21 cellular contexts compared by ENCODE assay signal in the genomic region with DNA sequence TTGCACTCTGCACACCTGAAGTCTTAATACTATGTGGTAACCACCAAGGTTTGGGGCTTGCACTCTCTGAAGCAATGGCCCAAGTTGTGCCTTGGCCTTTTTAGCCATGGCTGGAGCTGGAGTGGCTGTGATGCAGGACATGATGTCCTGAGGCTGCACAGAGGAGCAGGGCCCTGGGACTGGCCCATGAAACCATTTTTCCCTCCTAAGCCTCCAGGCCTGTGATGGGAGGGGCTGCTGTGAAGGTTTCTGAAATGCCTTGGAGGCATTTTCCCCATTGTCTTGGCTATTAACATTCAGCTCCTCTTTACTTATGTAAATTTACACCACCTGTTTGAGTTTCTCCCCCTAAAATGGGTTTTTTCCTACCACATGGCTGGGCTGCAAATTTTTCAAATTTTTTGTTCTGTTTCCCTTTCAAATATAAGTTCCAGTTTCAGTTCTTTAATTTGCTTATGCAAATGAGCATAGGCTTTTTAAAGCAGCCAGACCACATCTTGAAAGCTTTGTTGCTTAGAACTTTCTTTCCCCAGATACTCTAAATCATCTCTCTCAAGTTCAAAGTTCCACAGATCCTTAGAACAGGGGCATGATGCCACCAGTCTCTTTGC.
"Had no signal": no experiment of that assay in that cellular context is flagged by ENCODE, and none has a peak within 500 bp of the region (broad histone marks: within the 10 kb centered on the region; RNA-seq: fewer than 3 reads in every experiment).

No MANE protein-coding gene starts in this region.

- ATAC-seq: left colon; left ventricle myocardium superior; lower lobe of right lung; stimulated activated effector memory CD8-positive, alpha-beta T cell treated with anti-CD3 and anti-CD28 coated beads, Interleukin-12 subunit alpha, Interleukin-12 subunit beta, amount 100 ng/mL, for 72 hours; upper lobe of right lung had no signal

- H3K27me3 Mint-ChIP-seq: stimulated activated naive CD8-positive, alpha-beta T cell treated with anti-CD3 and anti-CD28 coated beads, Interleukin-15, Interleukin-2, amounts not matched to agents 100 ng/mL and 50 ng/mL, for 24 hours had no signal

- H3K36me3 ChIP-seq: lower lobe of right lung, prostate gland, right atrium auricular region, sigmoid colon, transverse colon, upper lobe of right lung, uterus had no signal

- H3K36me3 Mint-ChIP-seq: stimulated activated effector memory CD8-positive, alpha-beta T cell treated with anti-CD3 and anti-CD28 coated beads, Interleukin-12 subunit alpha, Interleukin-12 subunit beta, amount 100 ng/mL, for 72 hours had no signal

- H3K27ac Mint-ChIP-seq: immature natural killer cell; nephron progenitor cell; stimulated activated effector memory CD8-positive, alpha-beta T cell treated with anti-CD3 and anti-CD28 coated beads, Interleukin-12 subunit alpha, Interleukin-12 subunit beta, amount 100 ng/mL, for 72 hours; stimulated activated naive CD8-positive, alpha-beta T cell treated with anti-CD3 and anti-CD28 coated beads, Interleukin-15, Interleukin-2, amounts not matched to agents 100 ng/mL and 50 ng/mL, for 24 hours had no signal

- H3K4me3 ChIP-seq: dorsolateral prefrontal cortex, lower lobe of right lung, prostate gland, right atrium auricular region, sigmoid colon, transverse colon, upper lobe of right lung, uterus had no signal

- H3K4me1 ChIP-seq: lower lobe of right lung, prostate gland, right atrium auricular region, sigmoid colon, transverse colon, upper lobe of right lung, uterus had no signal

- H3K27me3 ChIP-seq: dorsolateral prefrontal cortex, right atrium auricular region, sigmoid colon, transverse colon, upper lobe of right lung, uterus had no signal

- DNase-seq: dorsolateral prefrontal cortex; effector CD4-positive, alpha-beta T cell; hypothalamus; immature natural killer cell; islet precursor cell; kidney glomerular epithelial cell; left colon; left ventricle myocardium superior; lower lobe of right lung; nephron progenitor cell; nucleus accumbens; sigmoid colon; stimulated activated CD4-positive, alpha-beta T cell treated with anti-CD3 and anti-CD28 coated beads, Interleukin-2, amount 100 ng/mL, for 24 hours; stimulated activated CD4-positive, alpha-beta T cell treated with anti-CD3 and anti-CD28 coated beads, Interleukin-4, amount 100 ng/mL, for 24 hours; transverse colon; upper lobe of right lung; uterus had no signal

- H3K27ac ChIP-seq: dorsolateral prefrontal cortex, lower lobe of right lung, prostate gland, right atrium auricular region, sigmoid colon, transverse colon, upper lobe of right lung, uterus had no signal

- H3K9me3 ChIP-seq: prostate gland, upper lobe of right lung, uterus had no signal

- H3K4me3 Mint-ChIP-seq: immature natural killer cell; nephron progenitor cell; stimulated activated effector memory CD8-positive, alpha-beta T cell treated with anti-CD3 and anti-CD28 coated beads, Interleukin-12 subunit alpha, Interleukin-12 subunit beta, amount 100 ng/mL, for 72 hours; stimulated activated naive CD8-positive, alpha-beta T cell treated with anti-CD3 and anti-CD28 coated beads, Interleukin-15, Interleukin-2, amounts not matched to agents 100 ng/mL and 50 ng/mL, for 24 hours had no signal
